Comparison of ENCODE assay signal across 8 cellular contexts in genomic region chr4:85127653-85128052, GRCh38.
DNase-seq lines count a peak whose midpoint lies in the region; ATAC-seq and TF ChIP-seq lines count a peak whose summit lies in the region.

No MANE protein-coding gene starts in this region.

- no peaks in the 10 kb centered on the region for H3K36me3 Mint-ChIP-seq in glutamatergic neuron (ENCODE audit: unreplicated experiment)

- H3K4me1 Mint-ChIP-seq in glutamatergic neuron (ENCODE audit: low read depth, unreplicated experiment), result peaks cover 27% of the 10 kb centered on the region

- peaks cover 3% of the 10 kb centered on the region for H3K27me3 Mint-ChIP-seq in glutamatergic neuron (ENCODE audit: unreplicated experiment)

- H3K4me3 Mint-ChIP-seq in glutamatergic neuron (ENCODE audit: unreplicated experiment), result no peak overlapping the region

- TF ChIP-seq CTCF in glutamatergic neuron (IDR thresholded peaks at IDR 0.05; ENCODE audit: partially characterized antibody, unreplicated experiment), result peak; percentile 94

- ATAC-seq in GM19351 (IDR thresholded peaks at IDR 0.05; ENCODE audit: unreplicated experiment) (peak; percentile 99), HG03139 (IDR thresholded peaks at IDR 0.05; ENCODE audit: unreplicated experiment) (peak; percentile 99)

- peak; percentile 28 for DNase-seq in EH (ENCODE audit: low read depth)
- peak; percentile 65 for DNase-seq in SK-MEL-5 (ENCODE audit: low read depth, low spot score)
- DNase-seq in glutamatergic neuron, result peak; percentile 56
- no peak for DNase-seq in NOMO-1 treated with dmso at 0.1 percent for 144 hours (lab: John Stamatoyannopoulos, UW; ENCODE audit: unreplicated experiment)
- no peak for DNase-seq in GDM1 (lab: John Stamatoyannopoulos, UW)
- DNase-seq in stimulated activated CD4-positive, alpha-beta T cell treated with anti-CD3 and anti-CD28 coated beads, Interleukin-4, amount 100 ng/mL, for 24 hours, result no peak

- peak overlapping the region; percentile 72 for H3K27ac Mint-ChIP-seq in glutamatergic neuron (ENCODE audit: unreplicated experiment)

- in situ Hi-C loops in SK-MEL-5 (cut with HindIII; ENCODE audit: low pct_unique_long_range_greater_than_20kb, low sequenced_read_pairs), result no loop called here

- H3K9me3 Mint-ChIP-seq in glutamatergic neuron (ENCODE audit: unreplicated experiment), result peaks cover 6% of the 10 kb centered on the region

Comparison
In these comparisons a context has a peak if more than half of its experiments do, and no peak if none do; other contexts are left out.
1. DNase-seq: peak in EH (single experiment), SK-MEL-5 (single experiment) and glutamatergic neuron (single experiment); none in NOMO-1 treated with dmso at 0.1 percent for 144 hours (single experiment), GDM1 (single experiment) and stimulated activated CD4-positive, alpha-beta T cell treated with anti-CD3 and anti-CD28 coated beads, Interleukin-4, amount 100 ng/mL, for 24 hours (single experiment).